In the genomic region with DNA sequence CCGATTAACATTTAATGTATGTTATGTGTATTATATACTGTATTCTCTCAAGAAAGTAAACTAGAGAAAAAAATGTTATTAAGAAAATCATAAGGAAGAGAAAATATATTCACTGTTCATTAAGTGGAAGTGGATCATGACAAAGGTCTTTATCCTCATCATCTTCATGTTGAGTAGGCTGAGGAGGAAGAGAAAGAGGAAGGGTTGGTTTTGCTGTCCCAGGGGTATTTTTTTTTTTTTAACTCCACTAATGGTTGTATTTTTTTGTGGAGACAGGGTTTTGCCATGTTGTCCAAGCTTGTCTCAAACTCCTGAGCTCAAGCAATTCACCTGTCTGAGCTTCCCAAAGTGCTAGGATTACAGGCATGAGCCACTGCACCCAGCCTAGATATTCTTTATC, we compare ENCODE assay signal across 28 cellular contexts. TPM values are rescaled to one million over a fixed set of nuclear protein-coding genes. Genes with fewer than 3 reads are reported as not detected.
"Had no signal": no experiment of that assay in that cellular context is flagged by ENCODE, and none has a peak within 500 bp of the region (broad histone marks: within the 10 kb centered on the region; RNA-seq: fewer than 3 reads in every experiment).

No MANE protein-coding gene starts in this region.

- DNase-seq: activated CD4-positive, alpha-beta T cell treated with anti-CD3 and anti-CD28 coated beads, Interleukin-2, amount 10 ng/mL, durations not matched to agents 24 days and 14 days; activated CD4-positive, alpha-beta T cell treated with anti-CD3 and anti-CD28 coated beads, Interleukin-2, amount 50 U/mL, for 4 hours; activated CD8-positive, alpha-beta memory T cell treated with anti-CD3 and anti-CD28 coated beads, Interleukin-2, amount 50 U/mL, for 4 hours; activated CD8-positive, alpha-beta T cell treated with anti-CD3 and anti-CD28 coated beads, Interleukin-2, amount 10 ng/mL, durations not matched to agents 7 days and 5 days; activated gamma-delta T cell treated with Interleukin-2 at 50 U/mL for 16 hours; activated naive CD4-positive, alpha-beta T cell treated with anti-CD3 and anti-CD28 coated beads for 36 hours; activated T-cell treated with anti-CD3 and anti-CD28 coated beads for 4 hours; activated T-cell treated with anti-CD3 and anti-CD28 coated beads, Interleukin-2, amount 50 U/mL, for 4 hours; adrenal gland; body of pancreas; NCI-H1105; NCI-H1417 treated with DMSO at 0.1 percent for 48 hours; NCI-H2029; NCI-H345; NCI-H524 treated with DMSO at 0.1 percent for 48 hours; SHP77 treated with DMSO at 0.1 percent for 48 hours; T1000 had no signal

- H3K4me1 ChIP-seq: adrenal gland, body of pancreas, breast epithelium had no signal

- H3K27ac Mint-ChIP-seq: activated CD4-positive, alpha-beta T cell treated with anti-CD3 and anti-CD28 coated beads, Interleukin-2, amount 10 ng/mL, durations not matched to agents 24 days and 14 days; activated CD8-positive, alpha-beta T cell treated with anti-CD3 and anti-CD28 coated beads, Interleukin-2, amount 10 ng/mL, durations not matched to agents 7 days and 5 days; activated naive CD4-positive, alpha-beta T cell treated with anti-CD3 and anti-CD28 coated beads for 36 hours; activated naive CD4-positive, alpha-beta T cell treated with anti-CD3 and anti-CD28 coated beads, Interleukin-2, amount 50 U/mL, for 72 hours; activated T-helper 1 cell treated with anti-CD3 and anti-CD28 coated beads, Interleukin-12 subunit alpha, Interleukin-12 subunit beta, Interleukin-2, Interleukin-4 antibody, amounts not matched to agents 30 ng/mL and 10 ng/mL and 1 ng/mL, durations not matched to agents 14 hours and 24 hours and 36 hours had no signal

- H3K36me3 Mint-ChIP-seq: activated naive CD4-positive, alpha-beta T cell treated with anti-CD3 and anti-CD28 coated beads, Interleukin-2, amount 50 U/mL, for 72 hours had no signal

- H3K4me3 ChIP-seq: adrenal gland, body of pancreas, breast epithelium had no signal

- H3K4me3 Mint-ChIP-seq: activated CD4-positive, alpha-beta T cell treated with anti-CD3 and anti-CD28 coated beads, Interleukin-2, amount 10 ng/mL, durations not matched to agents 24 days and 14 days; activated CD8-positive, alpha-beta T cell treated with anti-CD3 and anti-CD28 coated beads, Interleukin-2, amount 10 ng/mL, durations not matched to agents 7 days and 5 days; activated naive CD4-positive, alpha-beta T cell treated with anti-CD3 and anti-CD28 coated beads for 36 hours; activated T-cell treated with anti-CD3 and anti-CD28 coated beads, Interleukin-2, amount 50 U/mL, for 4 hours; activated T-helper 1 cell treated with anti-CD3 and anti-CD28 coated beads, Interleukin-12 subunit alpha, Interleukin-12 subunit beta, Interleukin-2, Interleukin-4 antibody, amounts not matched to agents 30 ng/mL and 10 ng/mL and 1 ng/mL, durations not matched to agents 14 hours and 24 hours and 36 hours had no signal

- H3K36me3 ChIP-seq: adrenal gland, breast epithelium had no signal

- H3K9ac ChIP-seq: KMS-11 had no signal

- H3K9me3 ChIP-seq: adrenal gland, body of pancreas, breast epithelium had no signal

- H3K9me3 Mint-ChIP-seq: activated CD4-positive, alpha-beta T cell treated with anti-CD3 and anti-CD28 coated beads, Interleukin-2, amount 10 ng/mL, durations not matched to agents 24 days and 14 days; activated naive CD4-positive, alpha-beta T cell treated with anti-CD3 and anti-CD28 coated beads for 36 hours; activated naive CD4-positive, alpha-beta T cell treated with anti-CD3 and anti-CD28 coated beads, Interleukin-2, amount 50 U/mL, for 72 hours; activated T-cell treated with anti-CD3 and anti-CD28 coated beads, Interleukin-2, amount 50 U/mL, for 4 hours; activated T-helper 1 cell treated with anti-CD3 and anti-CD28 coated beads, Interleukin-12 subunit alpha, Interleukin-12 subunit beta, Interleukin-2, Interleukin-4 antibody, amounts not matched to agents 30 ng/mL and 10 ng/mL and 1 ng/mL, durations not matched to agents 14 hours and 24 hours and 36 hours had no signal

- ATAC-seq: activated CD8-positive, alpha-beta T cell treated with anti-CD3 and anti-CD28 coated beads, Interleukin-2, amount 10 ng/mL, durations not matched to agents 7 days and 5 days; activated naive CD4-positive, alpha-beta T cell treated with anti-CD3 and anti-CD28 coated beads, Interleukin-2, amount 50 U/mL, for 72 hours; activated T-cell treated with anti-CD3 and anti-CD28 coated beads, Interleukin-2, amount 50 U/mL, for 4 hours; body of pancreas; Panc1 had no signal

- H3K27ac ChIP-seq: adrenal gland, body of pancreas, breast epithelium, KMS-11 had no signal

- H3K4me1 Mint-ChIP-seq: activated CD4-positive, alpha-beta T cell treated with anti-CD3 and anti-CD28 coated beads, Interleukin-2, amount 10 ng/mL, durations not matched to agents 24 days and 14 days had no signal

- H3K4me2 ChIP-seq: KMS-11 had no signal

- H3K27me3 ChIP-seq: adrenal gland, body of pancreas, breast epithelium had no signal

RNA-seq across cellular contexts. Expression of gene ECT2L, which starts 11.0 kb away (rescaled TPM):
- total RNA-seq: activated CD4-positive, alpha-beta T cell treated with anti-CD3 and anti-CD28 coated beads, Interleukin-2, amount 10 ng/mL, durations not matched to agents 24 days and 14 days; activated CD8-positive, alpha-beta T cell treated with anti-CD3 and anti-CD28 coated beads, Interleukin-2, amount 10 ng/mL, durations not matched to agents 7 days and 5 days; activated naive CD4-positive, alpha-beta T cell treated with anti-CD3 and anti-CD28 coated beads for 36 hours; activated naive CD4-positive, alpha-beta T cell treated with anti-CD3 and anti-CD28 coated beads, Interleukin-2, amount 50 U/mL, for 72 hours; activated T-cell treated with anti-CD3 and anti-CD28 coated beads, Interleukin-2, amount 50 U/mL, for 4 hours; activated T-helper 1 cell treated with anti-CD3 and anti-CD28 coated beads, Interleukin-12 subunit alpha, Interleukin-12 subunit beta, Interleukin-2, Interleukin-4 antibody, amounts not matched to agents 30 ng/mL and 10 ng/mL and 1 ng/mL, durations not matched to agents 14 hours and 24 hours and 36 hours; astrocyte; body of pancreas; M059J; NCI-H460; RPMI7951; T-helper 1 cell treated with Interleukin-12 subunit alpha and Interleukin-12 subunit beta and Interleukin-4 antibody, amounts not matched to agents 30 ng/mL and 1 ng/mL, for 36 hours; T-helper 2 cell treated with Interferon-gamma antibody and Interleukin-4, amounts not matched to agents 100 ng/mL and 5 ng/mL, for 36 hours had no signal
